Comparison of ENCODE assay signal across 10 cellular contexts in genomic region chr4:1244081-1244977, GRCh38. TPM values are rescaled to one million over a fixed set of nuclear protein-coding genes. Genes with fewer than 3 reads are reported as not detected.
A peak's percentile ranks its signal among the peaks of the same experiment; 100 is the strongest.
DNase-seq lines count a peak whose midpoint lies in the region; ATAC-seq, FAIRE-seq and TF ChIP-seq lines count a peak whose summit lies in the region.
"Had no signal": no experiment of that assay in that cellular context is flagged by ENCODE, and none has a peak within 500 bp of the region (broad histone marks: within the 10 kb centered on the region; RNA-seq: fewer than 3 reads in every experiment).

No MANE protein-coding gene starts in this region.

- POLR2A ChIA-PET in activated CD8-positive, alpha-beta T cell treated with anti-CD3 and anti-CD28 coated beads, Interleukin-2, amount 10 ng/mL, durations not matched to agents 7 days and 5 days (lab: Charles Lee), result interaction anchor here (1.6 kb wide), 1 partner anchor 46 kb away, joined by 4 read pairs; the partner anchor contains the start of gene MAEA

- no peak for TF ChIP-seq CTCF in kidney (IDR thresholded peaks at IDR 0.05; ENCODE audit: borderline replicate concordance, extremely low read depth, insufficient read depth)
- TF ChIP-seq CTCF in suprapubic skin (IDR thresholded peaks at IDR 0.05), result no peak

- H3K9me3 Mint-ChIP-seq in activated T-cell treated with anti-CD3 and anti-CD28 coated beads, Interleukin-2, amount 50 U/mL, for 4 hours, result no peaks in the 10 kb centered on the region
- no peaks in the 10 kb centered on the region for H3K9me3 Mint-ChIP-seq in activated T-cell treated with anti-CD3 and anti-CD28 coated beads, Interleukin-2, amount 50 U/mL, for 72 hours
- no peaks in the 10 kb centered on the region for H3K9me3 Mint-ChIP-seq in activated CD8-positive, alpha-beta T cell treated with anti-CD3 and anti-CD28 coated beads, Interleukin-2, amount 10 ng/mL, durations not matched to agents 7 days and 5 days (ENCODE audit: insufficient read depth)

- no peak overlapping the region for H3K9ac ChIP-seq in kidney (ENCODE audit: low read length in 2 of 2)

- H3K4me1 Mint-ChIP-seq in activated T-cell treated with anti-CD3 and anti-CD28 coated beads, Interleukin-2, amount 50 U/mL, for 4 hours (ENCODE audit: low read depth), result peaks cover 51% of the 10 kb centered on the region
- peaks cover 37% of the 10 kb centered on the region for H3K4me1 Mint-ChIP-seq in activated T-cell treated with anti-CD3 and anti-CD28 coated beads, Interleukin-2, amount 50 U/mL, for 72 hours (ENCODE audit: low read depth)
- peaks cover 41% of the 10 kb centered on the region for H3K4me1 Mint-ChIP-seq in activated CD8-positive, alpha-beta T cell treated with anti-CD3 and anti-CD28 coated beads, Interleukin-2, amount 10 ng/mL, durations not matched to agents 7 days and 5 days (ENCODE audit: low read depth)

- peaks cover 2% of the 10 kb centered on the region for H3K36me3 Mint-ChIP-seq in activated T-cell treated with anti-CD3 and anti-CD28 coated beads, Interleukin-2, amount 50 U/mL, for 4 hours (ENCODE audit: insufficient read depth)
- peaks cover 0 to 6% of the 10 kb centered on the region in 2 donors for H3K36me3 Mint-ChIP-seq in activated T-cell treated with anti-CD3 and anti-CD28 coated beads, Interleukin-2, amount 50 U/mL, for 72 hours (ENCODE audit: insufficient read depth in 2 of 2)
- peaks cover 27% of the 10 kb centered on the region for H3K36me3 Mint-ChIP-seq in activated CD8-positive, alpha-beta T cell treated with anti-CD3 and anti-CD28 coated beads, Interleukin-2, amount 10 ng/mL, durations not matched to agents 7 days and 5 days (ENCODE audit: low read depth)

- H3K27me3 Mint-ChIP-seq in activated T-cell treated with anti-CD3 and anti-CD28 coated beads, Interleukin-2, amount 50 U/mL, for 4 hours (ENCODE audit: low read depth), result no peaks in the 10 kb centered on the region
- H3K27me3 Mint-ChIP-seq in activated T-cell treated with anti-CD3 and anti-CD28 coated beads, Interleukin-2, amount 50 U/mL, for 72 hours (ENCODE audit: low read depth), result no peaks in the 10 kb centered on the region
- no peaks in the 10 kb centered on the region for H3K27me3 Mint-ChIP-seq in activated CD8-positive, alpha-beta T cell treated with anti-CD3 and anti-CD28 coated beads, Interleukin-2, amount 10 ng/mL, durations not matched to agents 7 days and 5 days (ENCODE audit: low read depth)

- FAIRE-seq in kidney (lab: Jason Lieb, UNC), result no peak

- CTCF ChIA-PET in activated CD8-positive, alpha-beta T cell treated with anti-CD3 and anti-CD28 coated beads, Interleukin-2, amount 10 ng/mL, durations not matched to agents 7 days and 5 days (lab: Charles Lee), result interaction anchor here (0.9 to 1.9 kb wide), 4 partner anchors 23 to 102 kb away, joined by 3 to 6 read pairs (median 4); no protein-coding TSS in a partner anchor

- no peak overlapping the region for H3K27ac Mint-ChIP-seq in activated T-cell treated with anti-CD3 and anti-CD28 coated beads, Interleukin-2, amount 50 U/mL, for 72 hours
- peak overlapping the region; percentile 52 for H3K27ac Mint-ChIP-seq in activated CD8-positive, alpha-beta T cell treated with anti-CD3 and anti-CD28 coated beads, Interleukin-2, amount 10 ng/mL, durations not matched to agents 7 days and 5 days

- H3K9me3 ChIP-seq in kidney (ENCODE audit: control insufficient read depth in 1 of 2, low read length in 2 of 2) (no peaks in the 10 kb centered on the region), suprapubic skin (no peaks in the 10 kb centered on the region)
- H3K9me3 ChIP-seq: ascending aorta had no signal

- 69% methylated on average over 16 of the region's 33 CpGs for WGBS in suprapubic skin

- DNase-seq in activated T-cell treated with anti-CD3 and anti-CD28 coated beads, Interleukin-2, amount 50 U/mL, for 4 hours, result no peak
- no peak for DNase-seq in activated T-cell treated with anti-CD3 and anti-CD28 coated beads, Interleukin-2, amount 50 U/mL, for 72 hours
- DNase-seq in activated CD8-positive, alpha-beta T cell treated with anti-CD3 and anti-CD28 coated beads, Interleukin-2, amount 10 ng/mL, durations not matched to agents 7 days and 5 days, result no peak
- DNase-seq in kidney (peak; percentile 79), suprapubic skin (ENCODE audit: low spot score in 2 of 2) (peak; percentile 68 to 83), cortex of kidney (lab: John Stamatoyannopoulos, UW) (no peak)
- no peak for DNase-seq in stimulated activated naive CD4-positive, alpha-beta T cell treated with Interleukin-2 at 50 U/mL for 16 hours (lab: John Stamatoyannopoulos, UW)
- DNase-seq: kidney glomerular epithelial cell had no signal

- ATAC-seq in activated T-cell treated with anti-CD3 and anti-CD28 coated beads, Interleukin-2, amount 50 U/mL, for 4 hours, result no peak
- no peak for ATAC-seq in activated T-cell treated with anti-CD3 and anti-CD28 coated beads, Interleukin-2, amount 50 U/mL, for 72 hours (replicated peaks in 1 of 2)
- ATAC-seq in activated CD8-positive, alpha-beta T cell treated with anti-CD3 and anti-CD28 coated beads, Interleukin-2, amount 10 ng/mL, durations not matched to agents 7 days and 5 days, result no peak
- ATAC-seq in GM18517 (IDR thresholded peaks at IDR 0.05; ENCODE audit: unreplicated experiment), result no peak

- H3K27ac ChIP-seq in kidney (ENCODE audit: low read depth in 2 of 2, low read length in 2 of 2) (no peak overlapping the region), suprapubic skin (no peak overlapping the region)
- H3K27ac ChIP-seq: ascending aorta had no signal

- peaks cover 19 to 53% of the 10 kb centered on the region in 2 donors for H3K4me1 ChIP-seq in kidney (ENCODE audit: control insufficient read depth in 1 of 2, insufficient read depth in 1 of 2, low read depth in 1 of 2, low read length in 2 of 2)
- H3K4me1 ChIP-seq in suprapubic skin, result peaks cover 62% of the 10 kb centered on the region

- H3K4me3 ChIP-seq in kidney (ENCODE audit: low read length in 2 of 2), result no peak overlapping the region
- no peak overlapping the region for H3K4me3 ChIP-seq in suprapubic skin

- no peak for TF ChIP-seq POLR2A in suprapubic skin (IDR thresholded peaks at IDR 0.05)

- intact Hi-C loops in kidney (cut with DNase I), result no loop called here

- H3K36me3 ChIP-seq in kidney (ENCODE audit: control insufficient read depth in 1 of 2, insufficient read depth in 2 of 2, low read length in 2 of 2) (peaks cover 8 to 9% of the 10 kb centered on the region in 2 donors), suprapubic skin (peaks cover 22% of the 10 kb centered on the region)

- TF ChIP-seq EP300 in suprapubic skin (IDR thresholded peaks at IDR 0.05), result no peak

- H3K27me3 ChIP-seq in suprapubic skin, result no peaks in the 10 kb centered on the region
- H3K27me3 ChIP-seq: ascending aorta had no signal

- peak overlapping the region; percentile 56 for H3K4me3 Mint-ChIP-seq in activated T-cell treated with anti-CD3 and anti-CD28 coated beads, Interleukin-2, amount 50 U/mL, for 4 hours
- H3K4me3 Mint-ChIP-seq in activated T-cell treated with anti-CD3 and anti-CD28 coated beads, Interleukin-2, amount 50 U/mL, for 72 hours, result peak overlapping the region in 1 of 2 donors; percentile 57
- H3K4me3 Mint-ChIP-seq in activated CD8-positive, alpha-beta T cell treated with anti-CD3 and anti-CD28 coated beads, Interleukin-2, amount 10 ng/mL, durations not matched to agents 7 days and 5 days, result no peak overlapping the region

RNA-seq across cellular contexts. Expression of gene CTBP1, which starts 4.6 kb away (rescaled TPM):
- total RNA-seq in activated T-cell treated with anti-CD3 and anti-CD28 coated beads, Interleukin-2, amount 50 U/mL, for 4 hours, result 100 to 1,000 TPM; 166 to 186 (median 177) TPM
- 100 to 1,000 TPM; 182 to 190 TPM for total RNA-seq in activated T-cell treated with anti-CD3 and anti-CD28 coated beads, Interleukin-2, amount 50 U/mL, for 72 hours
- 100 to 1,000 TPM; 214 to 217 TPM for total RNA-seq in activated CD8-positive, alpha-beta T cell treated with anti-CD3 and anti-CD28 coated beads, Interleukin-2, amount 10 ng/mL, durations not matched to agents 7 days and 5 days
- total RNA-seq in kidney (170 TPM), suprapubic skin (100 to 1,000 TPM; 145 to 255 (median 181) TPM)
- polyA plus RNA-seq in kidney (ENCODE audit: insufficient read depth, low read depth, low replicate concordance), result 96.1 TPM

RNA-seq across cellular contexts. Expression of gene MAEA, which starts 45.4 kb away (rescaled TPM):
- total RNA-seq in activated T-cell treated with anti-CD3 and anti-CD28 coated beads, Interleukin-2, amount 50 U/mL, for 4 hours, result 10 to 100 TPM; 61.9 to 66.9 (median 65.3) TPM
- total RNA-seq in activated T-cell treated with anti-CD3 and anti-CD28 coated beads, Interleukin-2, amount 50 U/mL, for 72 hours, result 10 to 100 TPM; 38.4 to 48.4 TPM
- total RNA-seq in activated CD8-positive, alpha-beta T cell treated with anti-CD3 and anti-CD28 coated beads, Interleukin-2, amount 10 ng/mL, durations not matched to agents 7 days and 5 days, result 10 to 100 TPM; 60.3 to 65.1 TPM
- total RNA-seq in kidney (75.2 TPM), suprapubic skin (100 to 1,000 TPM in 1 of 4 donors, 10 to 100 TPM in 3; 58.7 to 112 (median 69.5) TPM)
- polyA plus RNA-seq in kidney (ENCODE audit: insufficient read depth, low read depth, low replicate concordance), result 65.0 TPM

Comparison
In these comparisons a context has a peak if more than half of its experiments do, and no peak if none do; other contexts are left out.
1. DNase-seq: peak in kidney (single experiment) and suprapubic skin (2 of 2); none in activated T-cell treated with anti-CD3 and anti-CD28 coated beads, Interleukin-2, amount 50 U/mL, for 4 hours (single experiment), activated T-cell treated with anti-CD3 and anti-CD28 coated beads, Interleukin-2, amount 50 U/mL, for 72 hours (0 of 2), activated CD8-positive, alpha-beta T cell treated with anti-CD3 and anti-CD28 coated beads, Interleukin-2, amount 10 ng/mL, durations not matched to agents 7 days and 5 days (single experiment), stimulated activated naive CD4-positive, alpha-beta T cell treated with Interleukin-2 at 50 U/mL for 16 hours (single experiment) and cortex of kidney (single experiment).